Comparison of ENCODE assay signal across 1 cellular context in genomic region chr7:26937306-26937705, GRCh38.
TF ChIP-seq lines count a peak whose summit lies in the region.

No MANE protein-coding gene starts in this region.

TF ChIP-seq in A549, 52 proteins besides CTCF, POLR2A, EP300 and RAD21 (continued from another document):
- no peak for TF ChIP-seq REST (IDR thresholded peaks at IDR 0.05)
- TF ChIP-seq CBX8 (IDR thresholded peaks at IDR 0.05): no peak
- no peak for TF ChIP-seq USF2 (IDR thresholded peaks at IDR 0.05)
- TF ChIP-seq NFE2L2 (conservative IDR thresholded peaks at IDR 0.05; ENCODE audit: low read length): no peak
- no peak for TF ChIP-seq FOXS1 (CRISPR knock-in tag; IDR thresholded peaks at IDR 0.05)
- no peak for TF ChIP-seq ATOH8 (CRISPR knock-in tag; IDR thresholded peaks at IDR 0.05; ENCODE audit: low read depth)
- TF ChIP-seq MAX (IDR thresholded peaks at IDR 0.05): no peak
